In genomic region chr20:48818481-48818987, GRCh38 we compare ENCODE assay signal across 8 cellular contexts. TPM values are rescaled to one million over a fixed set of nuclear protein-coding genes. Genes with fewer than 3 reads are reported as not detected.
DNase-seq lines count a peak whose midpoint lies in the region; ATAC-seq and TF ChIP-seq lines count a peak whose summit lies in the region.

No MANE protein-coding gene starts in this region.

- H3K36me3 ChIP-seq in vagina = no peaks in the 10 kb centered on the region
- no peaks in the 10 kb centered on the region for H3K36me3 ChIP-seq in MG63

- no peaks in the 10 kb centered on the region for H3K27me3 Mint-ChIP-seq in activated T-cell treated with anti-CD3 and anti-CD28 coated beads, Interleukin-2, amount 50 U/mL, for 24 hours
- H3K27me3 Mint-ChIP-seq in activated naive CD8-positive, alpha-beta T cell = no peaks in the 10 kb centered on the region

- H3K9me3 ChIP-seq in vagina (no peaks in the 10 kb centered on the region), MG63 (0 out of 2 replicates have a peak, but pooled peaks cover 2% of the 10 kb centered on the region)

- DNase-seq in activated T-cell treated with anti-CD3 and anti-CD28 coated beads, Interleukin-2, amount 50 U/mL, for 24 hours = peak; percentile 44
- no peak for DNase-seq in activated T-cell treated with anti-CD3 and anti-CD28 coated beads, Interleukin-2, amount 50 U/mL, for 1 hour
- peak; percentile 53 for DNase-seq in stimulated activated naive CD8-positive, alpha-beta T cell treated with anti-CD3 and anti-CD28 coated beads, Interleukin-15, Interleukin-2, amounts not matched to agents 100 U/mL and 50 U/mL, for 24 hours
- no peak for DNase-seq in amniotic stem cell (lab: John Stamatoyannopoulos, UW)
- no peak for DNase-seq in vagina (ENCODE audit: extremely low spot score in 2 of 2)
- no peak for DNase-seq in MG63

- H3K27me3 ChIP-seq in vagina (no peaks in the 10 kb centered on the region), MG63 (no peaks in the 10 kb centered on the region)

- peak; percentile 46 for ATAC-seq in HG03159 (IDR thresholded peaks at IDR 0.05; ENCODE audit: unreplicated experiment)
- peak; percentile 71 for ATAC-seq in stimulated activated naive CD8-positive, alpha-beta T cell treated with anti-CD3 and anti-CD28 coated beads, Interleukin-15, Interleukin-2, amounts not matched to agents 100 U/mL and 50 U/mL, for 24 hours

- H3K4me3 ChIP-seq in vagina (no peak overlapping the region), MG63 (no peak overlapping the region)

- peaks cover 45% of the 10 kb centered on the region for H3K36me3 Mint-ChIP-seq in activated T-cell treated with anti-CD3 and anti-CD28 coated beads, Interleukin-2, amount 50 U/mL, for 24 hours (ENCODE audit: low read depth)
- H3K36me3 Mint-ChIP-seq in activated naive CD8-positive, alpha-beta T cell = no peaks in the 10 kb centered on the region

- H3K4me3 Mint-ChIP-seq in activated T-cell treated with anti-CD3 and anti-CD28 coated beads, Interleukin-2, amount 50 U/mL, for 24 hours = peak overlapping the region; percentile 61
- H3K4me3 Mint-ChIP-seq in activated naive CD8-positive, alpha-beta T cell = peak overlapping the region; percentile 71

- peaks cover 77% of the 10 kb centered on the region for H3K4me1 Mint-ChIP-seq in activated T-cell treated with anti-CD3 and anti-CD28 coated beads, Interleukin-2, amount 50 U/mL, for 24 hours (ENCODE audit: low read depth)
- peaks cover 77% of the 10 kb centered on the region for H3K4me1 Mint-ChIP-seq in activated naive CD8-positive, alpha-beta T cell (ENCODE audit: low read depth)

- no peaks in the 10 kb centered on the region for H3K4me1 ChIP-seq in vagina

- H3K27ac Mint-ChIP-seq in activated T-cell treated with anti-CD3 and anti-CD28 coated beads, Interleukin-2, amount 50 U/mL, for 24 hours = peak overlapping the region; percentile 80
- peak overlapping the region; percentile 95 for H3K27ac Mint-ChIP-seq in activated naive CD8-positive, alpha-beta T cell

- no peak overlapping the region for H3K27ac ChIP-seq in vagina

- no peaks in the 10 kb centered on the region for H3K9me3 Mint-ChIP-seq in activated T-cell treated with anti-CD3 and anti-CD28 coated beads, Interleukin-2, amount 50 U/mL, for 24 hours
- no peaks in the 10 kb centered on the region for H3K9me3 Mint-ChIP-seq in activated naive CD8-positive, alpha-beta T cell (ENCODE audit: low read depth)

- intact Hi-C loops in vagina (cut with DNase I) = no loop called here

- no peak for TF ChIP-seq CTCF in vagina (IDR thresholded peaks at IDR 0.05)

- no peak for TF ChIP-seq POLR2A in vagina (IDR thresholded peaks at IDR 0.05)

RNA-seq across cellular contexts. Expression of gene PREX1, which starts 9.3 kb away (rescaled TPM):
- total RNA-seq in vagina = 17.7 TPM
- total RNA-seq in MG63 (2014; rRNA removed; shearing (Covaris generic); ENCODE audit: low replicate concordance) = 5.2 and 5.8 TPM in 2 replicates

Comparison
In these comparisons a context has a peak if more than half of its experiments do, and no peak if none do; other contexts are left out.
1. DNase-seq: peak in activated T-cell treated with anti-CD3 and anti-CD28 coated beads, Interleukin-2, amount 50 U/mL, for 24 hours (single experiment) and stimulated activated naive CD8-positive, alpha-beta T cell treated with anti-CD3 and anti-CD28 coated beads, Interleukin-15, Interleukin-2, amounts not matched to agents 100 U/mL and 50 U/mL, for 24 hours (single experiment); none in activated T-cell treated with anti-CD3 and anti-CD28 coated beads, Interleukin-2, amount 50 U/mL, for 1 hour (single experiment), amniotic stem cell (single experiment), vagina (0 of 2) and MG63 (single experiment).